13 cellular contexts compared by ENCODE assay signal in the genomic region with DNA sequence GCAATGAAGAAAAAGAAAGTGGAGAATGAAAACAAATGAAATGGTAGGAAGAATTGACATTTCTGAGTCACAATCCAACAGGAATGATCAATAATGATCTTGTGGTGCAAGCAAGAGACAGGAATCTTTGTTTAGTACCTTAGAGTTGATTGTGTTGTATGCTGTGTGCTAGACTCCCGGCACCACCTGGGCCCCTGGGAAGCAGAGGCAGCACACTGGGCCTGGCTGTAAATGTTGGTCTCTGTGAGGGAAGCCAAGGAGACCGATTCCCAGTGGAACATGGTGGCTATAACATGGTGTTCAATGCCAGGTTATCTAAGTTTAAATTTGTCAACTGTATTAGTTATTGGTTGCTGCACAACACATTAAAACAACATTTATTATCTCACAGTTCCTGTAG.
"Had no signal": no experiment of that assay in that cellular context is flagged by ENCODE, and none has a peak within 500 bp of the region (broad histone marks: within the 10 kb centered on the region; RNA-seq: fewer than 3 reads in every experiment).

No MANE protein-coding gene starts in this region.

- H3K27me3 ChIP-seq: left lung, ovary, testis had no signal

- H3K27ac ChIP-seq: heart left ventricle, ovary, testis had no signal

- H3K36me3 ChIP-seq: breast epithelium, esophagus muscularis mucosa, heart left ventricle, left lung, ovary had no signal

- ATAC-seq: activated naive CD4-positive, alpha-beta T cell treated with anti-CD3 and anti-CD28 coated beads, Interleukin-2, amount 50 U/mL, for 72 hours; heart left ventricle had no signal

- H3K9me3 ChIP-seq: breast epithelium, esophagus muscularis mucosa, heart left ventricle, left lung, ovary, testis had no signal

- FAIRE-seq: frontal cortex had no signal

- H3K4me1 ChIP-seq: breast epithelium, esophagus muscularis mucosa, heart left ventricle, testis had no signal

- DNase-seq: activated effector memory CD4-positive, alpha-beta T cell treated with Interleukin-2 at 50 U/mL for 16 hours; amygdala; islet precursor cell; left lung; ovary; stimulated activated CD4-positive, alpha-beta T cell treated with anti-CD3 and anti-CD28 coated beads, Interleukin-15, amount 100 ng/mL, for 24 hours; stimulated activated CD4-positive, alpha-beta T cell treated with anti-CD3 and anti-CD28 coated beads, Interleukin-4, amount 100 ng/mL, for 24 hours; testis had no signal

- H3K4me3 ChIP-seq: esophagus muscularis mucosa, heart left ventricle, left lung, ovary, testis had no signal
